1 cellular context compared by ENCODE assay signal in the genomic region with DNA sequence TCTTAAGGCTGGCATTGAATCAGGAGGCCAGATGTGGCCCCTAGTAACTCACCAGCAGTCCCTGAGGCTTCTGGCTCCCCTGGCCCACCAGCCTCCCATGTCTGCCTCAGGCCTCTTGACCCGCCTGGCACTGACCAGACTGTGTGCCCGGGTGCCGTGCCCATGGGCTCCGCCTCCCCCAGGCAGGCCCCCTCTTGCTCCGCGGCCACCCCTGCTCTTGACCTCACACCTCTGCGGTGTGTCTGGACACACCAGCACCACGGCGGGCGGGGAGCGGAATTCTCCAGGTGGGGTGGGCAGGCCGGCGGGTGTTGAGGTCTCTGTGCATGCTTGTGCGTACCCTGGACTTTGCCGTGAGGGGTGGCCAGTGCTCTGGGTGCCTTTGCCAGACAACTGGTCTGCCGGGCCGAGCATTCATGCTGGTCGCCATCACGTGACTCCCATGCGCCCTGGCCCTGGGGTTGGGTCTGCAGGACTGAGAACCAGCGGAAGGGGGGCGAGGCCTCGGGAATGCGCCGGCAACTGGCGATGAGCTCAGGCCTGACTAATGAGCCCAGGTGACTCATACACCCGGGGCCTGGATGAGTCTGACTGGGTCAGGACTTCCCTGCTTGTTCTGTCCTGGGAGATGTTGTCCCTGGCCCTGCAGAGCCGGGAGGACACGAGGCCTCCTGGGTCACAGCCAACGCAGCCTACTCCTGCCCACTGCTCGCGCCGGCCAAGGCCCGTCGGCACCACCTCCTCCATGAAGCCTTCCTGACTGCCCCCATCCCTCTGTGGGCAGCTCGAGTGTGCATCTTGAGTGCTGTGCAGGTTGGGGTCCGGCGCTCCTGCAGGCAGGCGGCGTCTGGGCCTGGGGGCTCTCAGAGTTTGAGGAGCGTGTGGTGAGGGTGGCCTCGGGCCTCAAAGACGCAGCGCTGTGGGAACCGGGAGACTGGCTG.
A peak's percentile ranks its signal among the peaks of the same experiment; 100 is the strongest.
TF ChIP-seq lines count a peak whose summit lies in the region.

No MANE protein-coding gene starts in this region.

TF ChIP-seq in HepG2, 621 proteins besides CTCF, POLR2A, EP300 and RAD21 (continued from another document and continues in another):
- TF ChIP-seq, protein P1, sequence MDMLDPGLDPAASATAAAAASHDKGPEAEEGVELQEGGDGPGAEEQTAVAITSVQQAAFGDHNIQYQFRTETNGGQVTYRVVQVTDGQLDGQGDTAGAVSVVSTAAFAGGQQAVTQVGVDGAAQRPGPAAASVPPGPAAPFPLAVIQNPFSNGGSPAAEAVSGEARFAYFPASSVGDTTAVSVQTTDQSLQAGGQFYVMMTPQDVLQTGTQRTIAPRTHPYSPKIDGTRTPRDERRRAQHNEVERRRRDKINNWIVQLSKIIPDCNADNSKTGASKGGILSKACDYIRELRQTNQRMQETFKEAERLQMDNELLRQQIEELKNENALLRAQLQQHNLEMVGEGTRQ (IDR thresholded peaks at IDR 0.05; ENCODE audit: low read depth, low read length): peak; percentile 94
- TF ChIP-seq, protein P1 (CRISPR knock-in tag; IDR thresholded peaks at IDR 0.05; ENCODE audit: borderline replicate concordance): peak; percentile 97; the same call in 1 of the 2 replicates
- TF ChIP-seq PHF21A (CRISPR knock-in tag; IDR thresholded peaks at IDR 0.05): peak; percentile 99
- TF ChIP-seq GATA4 (IDR thresholded peaks at IDR 0.05; ENCODE audit: borderline replicate concordance, low read depth): no peak
- TF ChIP-seq, protein P2, sequence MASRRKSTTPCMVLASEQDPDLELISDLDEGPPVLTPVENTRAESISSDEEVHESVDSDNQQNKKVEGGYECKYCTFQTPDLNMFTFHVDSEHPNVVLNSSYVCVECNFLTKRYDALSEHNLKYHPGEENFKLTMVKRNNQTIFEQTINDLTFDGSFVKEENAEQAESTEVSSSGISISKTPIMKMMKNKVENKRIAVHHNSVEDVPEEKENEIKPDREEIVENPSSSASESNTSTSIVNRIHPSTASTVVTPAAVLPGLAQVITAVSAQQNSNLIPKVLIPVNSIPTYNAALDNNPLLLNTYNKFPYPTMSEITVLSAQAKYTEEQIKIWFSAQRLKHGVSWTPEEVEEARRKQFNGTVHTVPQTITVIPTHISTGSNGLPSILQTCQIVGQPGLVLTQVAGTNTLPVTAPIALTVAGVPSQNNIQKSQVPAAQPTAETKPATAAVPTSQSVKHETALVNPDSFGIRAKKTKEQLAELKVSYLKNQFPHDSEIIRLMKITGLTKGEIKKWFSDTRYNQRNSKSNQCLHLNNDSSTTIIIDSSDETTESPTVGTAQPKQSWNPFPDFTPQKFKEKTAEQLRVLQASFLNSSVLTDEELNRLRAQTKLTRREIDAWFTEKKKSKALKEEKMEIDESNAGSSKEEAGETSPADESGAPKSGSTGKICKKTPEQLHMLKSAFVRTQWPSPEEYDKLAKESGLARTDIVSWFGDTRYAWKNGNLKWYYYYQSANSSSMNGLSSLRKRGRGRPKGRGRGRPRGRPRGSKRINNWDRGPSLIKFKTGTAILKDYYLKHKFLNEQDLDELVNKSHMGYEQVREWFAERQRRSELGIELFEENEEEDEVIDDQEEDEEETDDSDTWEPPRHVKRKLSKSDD (CRISPR knock-in tag; IDR thresholded peaks at IDR 0.05; ENCODE audit: low read depth): peak; percentile 83
- peak; percentile 41; the same call in 1 of the 2 replicates for TF ChIP-seq ZNF644 (CRISPR knock-in tag; IDR thresholded peaks at IDR 0.05; ENCODE audit: low read depth)
- TF ChIP-seq ZNF782 (CRISPR knock-in tag; IDR thresholded peaks at IDR 0.05; ENCODE audit: borderline replicate concordance): peak; percentile 91; the same call in 1 of the 2 replicates
- TF ChIP-seq, protein P3, sequence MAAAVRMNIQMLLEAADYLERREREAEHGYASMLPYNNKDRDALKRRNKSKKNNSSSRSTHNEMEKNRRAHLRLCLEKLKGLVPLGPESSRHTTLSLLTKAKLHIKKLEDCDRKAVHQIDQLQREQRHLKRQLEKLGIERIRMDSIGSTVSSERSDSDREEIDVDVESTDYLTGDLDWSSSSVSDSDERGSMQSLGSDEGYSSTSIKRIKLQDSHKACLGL (CRISPR knock-in tag; IDR thresholded peaks at IDR 0.05): peak; percentile 95
- peak; percentile 97 for TF ChIP-seq BHLHE40 (IDR thresholded peaks at IDR 0.05; ENCODE audit: low read length)
- TF ChIP-seq, protein P4, sequence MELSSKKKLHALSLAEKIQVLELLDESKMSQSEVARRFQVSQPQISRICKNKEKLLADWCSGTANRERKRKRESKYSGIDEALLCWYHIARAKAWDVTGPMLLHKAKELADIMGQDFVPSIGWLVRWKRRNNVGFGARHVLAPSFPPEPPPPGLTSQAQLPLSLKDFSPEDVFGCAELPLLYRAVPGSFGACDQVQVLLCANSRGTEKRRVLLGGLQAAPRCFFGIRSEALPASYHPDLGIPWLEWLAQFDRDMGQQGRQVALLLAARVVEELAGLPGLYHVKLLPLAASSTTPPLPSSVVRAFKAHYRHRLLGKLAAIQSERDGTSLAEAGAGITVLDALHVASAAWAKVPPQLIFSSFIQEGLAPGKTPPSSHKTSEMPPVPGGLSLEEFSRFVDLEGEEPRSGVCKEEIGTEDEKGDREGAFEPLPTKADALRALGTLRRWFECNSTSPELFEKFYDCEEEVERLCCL (CRISPR knock-in tag; IDR thresholded peaks at IDR 0.05; ENCODE audit: borderline replicate concordance): no peak
- TF ChIP-seq PTBP1 (IDR thresholded peaks at IDR 0.05; ENCODE audit: low read depth, low read length, poor library complexity, severe bottlenecking): no peak
- TF ChIP-seq ZNF589 (CRISPR knock-in tag; conservative IDR thresholded peaks at IDR 0.05): no peak
- TF ChIP-seq RORA (CRISPR knock-in tag; IDR thresholded peaks at IDR 0.05): no peak
- no peak for TF ChIP-seq NFE2L2 (IDR thresholded peaks at IDR 0.05; ENCODE audit: low read length)
- peak; percentile 84 for TF ChIP-seq RARA (CRISPR knock-in tag; IDR thresholded peaks at IDR 0.05)
- TF ChIP-seq, protein P5, sequence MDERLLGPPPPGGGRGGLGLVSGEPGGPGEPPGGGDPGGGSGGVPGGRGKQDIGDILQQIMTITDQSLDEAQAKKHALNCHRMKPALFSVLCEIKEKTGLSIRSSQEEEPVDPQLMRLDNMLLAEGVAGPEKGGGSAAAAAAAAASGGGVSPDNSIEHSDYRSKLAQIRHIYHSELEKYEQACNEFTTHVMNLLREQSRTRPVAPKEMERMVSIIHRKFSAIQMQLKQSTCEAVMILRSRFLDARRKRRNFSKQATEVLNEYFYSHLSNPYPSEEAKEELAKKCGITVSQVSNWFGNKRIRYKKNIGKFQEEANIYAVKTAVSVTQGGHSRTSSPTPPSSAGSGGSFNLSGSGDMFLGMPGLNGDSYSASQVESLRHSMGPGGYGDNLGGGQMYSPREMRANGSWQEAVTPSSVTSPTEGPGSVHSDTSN (CRISPR knock-in tag; IDR thresholded peaks at IDR 0.05): no peak
- peak; percentile 97; the same call in 1 of the 2 replicates for TF ChIP-seq MED1 (CRISPR knock-in tag; IDR thresholded peaks at IDR 0.05)
- TF ChIP-seq ZNF207 (IDR thresholded peaks at IDR 0.05; ENCODE audit: borderline replicate concordance): peak; percentile 90; the same call in 1 of the 2 replicates
- TF ChIP-seq NFE2 (CRISPR knock-in tag; IDR thresholded peaks at IDR 0.05): no peak
- TF ChIP-seq HNF4A (CRISPR knock-in tag; IDR thresholded peaks at IDR 0.05): peak; percentile 88
- TF ChIP-seq ZNF569 (CRISPR knock-in tag; IDR thresholded peaks at IDR 0.05; ENCODE audit: borderline replicate concordance): no peak
- no peak for TF ChIP-seq ZNF776 (CRISPR knock-in tag; IDR thresholded peaks at IDR 0.05)
- TF ChIP-seq PAX8 (CRISPR knock-in tag; IDR thresholded peaks at IDR 0.05; ENCODE audit: borderline replicate concordance): no peak
- TF ChIP-seq ATF1 (CRISPR knock-in tag; IDR thresholded peaks at IDR 0.05): no peak
- TF ChIP-seq TOE1 (CRISPR knock-in tag; IDR thresholded peaks at IDR 0.05): no peak
- TF ChIP-seq TAF1 (CRISPR knock-in tag; IDR thresholded peaks at IDR 0.05): peak; percentile 56; the same call in 1 of the 2 replicates
- TF ChIP-seq ZNF850 (CRISPR knock-in tag; conservative IDR thresholded peaks at IDR 0.05): no peak
- TF ChIP-seq ZNF558 (CRISPR knock-in tag; IDR thresholded peaks at IDR 0.05; ENCODE audit: borderline replicate concordance): peak; percentile 85
- peak; percentile 74 for TF ChIP-seq ZNF629 (CRISPR knock-in tag; conservative IDR thresholded peaks at IDR 0.05)
- TF ChIP-seq, protein P6, sequence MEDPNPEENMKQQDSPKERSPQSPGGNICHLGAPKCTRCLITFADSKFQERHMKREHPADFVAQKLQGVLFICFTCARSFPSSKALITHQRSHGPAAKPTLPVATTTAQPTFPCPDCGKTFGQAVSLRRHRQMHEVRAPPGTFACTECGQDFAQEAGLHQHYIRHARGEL (CRISPR knock-in tag; IDR thresholded peaks at IDR 0.05): no peak
- TF ChIP-seq, protein P7, sequence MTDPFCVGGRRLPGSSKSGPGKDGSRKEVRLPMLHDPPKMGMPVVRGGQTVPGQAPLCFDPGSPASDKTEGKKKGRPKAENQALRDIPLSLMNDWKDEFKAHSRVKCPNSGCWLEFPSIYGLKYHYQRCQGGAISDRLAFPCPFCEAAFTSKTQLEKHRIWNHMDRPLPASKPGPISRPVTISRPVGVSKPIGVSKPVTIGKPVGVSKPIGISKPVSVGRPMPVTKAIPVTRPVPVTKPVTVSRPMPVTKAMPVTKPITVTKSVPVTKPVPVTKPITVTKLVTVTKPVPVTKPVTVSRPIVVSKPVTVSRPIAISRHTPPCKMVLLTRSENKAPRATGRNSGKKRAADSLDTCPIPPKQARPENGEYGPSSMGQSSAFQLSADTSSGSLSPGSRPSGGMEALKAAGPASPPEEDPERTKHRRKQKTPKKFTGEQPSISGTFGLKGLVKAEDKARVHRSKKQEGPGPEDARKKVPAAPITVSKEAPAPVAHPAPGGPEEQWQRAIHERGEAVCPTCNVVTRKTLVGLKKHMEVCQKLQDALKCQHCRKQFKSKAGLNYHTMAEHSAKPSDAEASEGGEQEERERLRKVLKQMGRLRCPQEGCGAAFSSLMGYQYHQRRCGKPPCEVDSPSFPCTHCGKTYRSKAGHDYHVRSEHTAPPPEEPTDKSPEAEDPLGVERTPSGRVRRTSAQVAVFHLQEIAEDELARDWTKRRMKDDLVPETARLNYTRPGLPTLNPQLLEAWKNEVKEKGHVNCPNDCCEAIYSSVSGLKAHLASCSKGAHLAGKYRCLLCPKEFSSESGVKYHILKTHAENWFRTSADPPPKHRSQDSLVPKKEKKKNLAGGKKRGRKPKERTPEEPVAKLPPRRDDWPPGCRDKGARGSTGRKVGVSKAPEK (CRISPR knock-in tag; IDR thresholded peaks at IDR 0.05; ENCODE audit: borderline replicate concordance): no peak
- TF ChIP-seq, protein P8, sequence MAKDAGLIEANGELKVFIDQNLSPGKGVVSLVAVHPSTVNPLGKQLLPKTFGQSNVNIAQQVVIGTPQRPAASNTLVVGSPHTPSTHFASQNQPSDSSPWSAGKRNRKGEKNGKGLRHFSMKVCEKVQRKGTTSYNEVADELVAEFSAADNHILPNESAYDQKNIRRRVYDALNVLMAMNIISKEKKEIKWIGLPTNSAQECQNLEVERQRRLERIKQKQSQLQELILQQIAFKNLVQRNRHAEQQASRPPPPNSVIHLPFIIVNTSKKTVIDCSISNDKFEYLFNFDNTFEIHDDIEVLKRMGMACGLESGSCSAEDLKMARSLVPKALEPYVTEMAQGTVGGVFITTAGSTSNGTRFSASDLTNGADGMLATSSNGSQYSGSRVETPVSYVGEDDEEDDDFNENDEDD (CRISPR knock-in tag; IDR thresholded peaks at IDR 0.05; ENCODE audit: borderline replicate concordance): peak; percentile 85
- TF ChIP-seq ZKSCAN5 (CRISPR knock-in tag; IDR thresholded peaks at IDR 0.05): no peak
- peak; percentile 85; the same call in 1 of the 2 replicates for TF ChIP-seq ZFP37 (CRISPR knock-in tag; IDR thresholded peaks at IDR 0.05; ENCODE audit: borderline replicate concordance)
- no peak for TF ChIP-seq SRSF4 (IDR thresholded peaks at IDR 0.05; ENCODE audit: low read depth, low read length, poor library complexity, severe bottlenecking)
- TF ChIP-seq, protein P9, sequence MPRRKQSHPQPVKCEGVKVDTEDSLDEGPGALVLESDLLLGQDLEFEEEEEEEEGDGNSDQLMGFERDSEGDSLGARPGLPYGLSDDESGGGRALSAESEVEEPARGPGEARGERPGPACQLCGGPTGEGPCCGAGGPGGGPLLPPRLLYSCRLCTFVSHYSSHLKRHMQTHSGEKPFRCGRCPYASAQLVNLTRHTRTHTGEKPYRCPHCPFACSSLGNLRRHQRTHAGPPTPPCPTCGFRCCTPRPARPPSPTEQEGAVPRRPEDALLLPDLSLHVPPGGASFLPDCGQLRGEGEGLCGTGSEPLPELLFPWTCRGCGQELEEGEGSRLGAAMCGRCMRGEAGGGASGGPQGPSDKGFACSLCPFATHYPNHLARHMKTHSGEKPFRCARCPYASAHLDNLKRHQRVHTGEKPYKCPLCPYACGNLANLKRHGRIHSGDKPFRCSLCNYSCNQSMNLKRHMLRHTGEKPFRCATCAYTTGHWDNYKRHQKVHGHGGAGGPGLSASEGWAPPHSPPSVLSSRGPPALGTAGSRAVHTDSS (CRISPR knock-in tag; conservative IDR thresholded peaks at IDR 0.05): no peak
- no peak for TF ChIP-seq ZNF101 (CRISPR knock-in tag; IDR thresholded peaks at IDR 0.05; ENCODE audit: borderline replicate concordance, low read depth)
- TF ChIP-seq, protein P10, sequence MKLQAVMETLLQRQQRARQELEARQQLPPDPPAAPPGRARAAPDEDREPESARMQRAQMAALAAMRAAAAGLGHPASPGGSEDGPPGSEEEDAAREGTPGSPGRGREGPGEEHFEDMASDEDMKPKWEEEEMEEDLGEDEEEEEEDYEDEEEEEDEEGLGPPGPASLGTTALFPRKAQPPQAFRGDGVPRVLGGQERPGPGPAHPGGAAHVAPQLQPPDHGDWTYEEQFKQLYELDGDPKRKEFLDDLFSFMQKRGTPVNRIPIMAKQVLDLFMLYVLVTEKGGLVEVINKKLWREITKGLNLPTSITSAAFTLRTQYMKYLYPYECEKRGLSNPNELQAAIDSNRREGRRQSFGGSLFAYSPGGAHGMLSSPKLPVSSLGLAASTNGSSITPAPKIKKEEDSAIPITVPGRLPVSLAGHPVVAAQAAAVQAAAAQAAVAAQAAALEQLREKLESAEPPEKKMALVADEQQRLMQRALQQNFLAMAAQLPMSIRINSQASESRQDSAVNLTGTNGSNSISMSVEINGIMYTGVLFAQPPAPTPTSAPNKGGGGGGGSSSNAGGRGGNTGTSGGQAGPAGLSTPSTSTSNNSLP (IDR thresholded peaks at IDR 0.05; ENCODE audit: low read depth, low read length): no peak; the same call in 1 of the 2 replicates
- TF ChIP-seq KLF15 (CRISPR knock-in tag; IDR thresholded peaks at IDR 0.05; ENCODE audit: borderline replicate concordance): peak; percentile 47; the same call in 1 of the 2 replicates
- peak; percentile 60; the same call in 1 of the 2 replicates for TF ChIP-seq ZNF138 (CRISPR knock-in tag; IDR thresholded peaks at IDR 0.05; ENCODE audit: low read depth)
